In the genomic region with DNA sequence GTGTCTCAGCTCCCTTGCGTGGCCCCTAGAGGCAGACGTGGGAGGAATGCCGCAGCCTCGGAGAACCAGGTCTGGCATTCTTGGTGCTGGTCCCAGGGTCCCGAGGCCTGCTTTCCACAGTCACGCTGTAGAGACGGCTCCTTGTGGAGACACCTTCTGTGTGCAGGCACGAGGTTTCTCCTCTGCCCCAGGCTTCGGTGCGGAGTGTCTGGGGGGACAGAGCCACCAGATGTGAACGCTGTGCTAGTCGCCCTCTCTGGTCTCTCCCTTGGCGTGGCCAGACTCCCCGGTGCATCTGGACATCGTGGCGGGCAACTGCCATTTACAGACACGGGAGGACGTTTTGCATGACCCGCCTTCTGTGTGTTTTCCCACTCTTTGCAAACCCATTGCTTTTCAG, we compare ENCODE assay signal across 21 cellular contexts. TPM values are rescaled to one million over a fixed set of nuclear protein-coding genes. Genes with fewer than 3 reads are reported as not detected.
"Had no signal": no experiment of that assay in that cellular context is flagged by ENCODE, and none has a peak within 500 bp of the region (broad histone marks: within the 10 kb centered on the region; RNA-seq: fewer than 3 reads in every experiment).

No MANE protein-coding gene starts in this region.

- H3K27me3 Mint-ChIP-seq: stimulated activated naive CD8-positive, alpha-beta T cell treated with anti-CD3 and anti-CD28 coated beads, Interleukin-15, Interleukin-2, amounts not matched to agents 100 ng/mL and 50 ng/mL, for 24 hours had no signal

- H3K27me3 ChIP-seq: dorsolateral prefrontal cortex, upper lobe of right lung, uterus had no signal

- H3K4me3 ChIP-seq: dorsolateral prefrontal cortex, lower lobe of right lung, psoas muscle, sigmoid colon, transverse colon, upper lobe of right lung, uterus had no signal

- H3K27ac ChIP-seq: lower lobe of right lung, psoas muscle, sigmoid colon, transverse colon, upper lobe of right lung, uterus had no signal

- H3K9me3 Mint-ChIP-seq: immature natural killer cell had no signal

- H3K36me3 Mint-ChIP-seq: immature natural killer cell; natural killer cell; stimulated activated naive B cell treated with anti-CD40 and anti-IgM and Interleukin-4, amounts not matched to agents 10 μg/mL and 1 μg/mL and 100 μg/mL, for 72 hours had no signal

- H3K36me3 ChIP-seq: lower lobe of right lung, sigmoid colon, transverse colon, upper lobe of right lung, uterus had no signal

- H3K4me1 Mint-ChIP-seq: immature natural killer cell; natural killer cell; stimulated activated naive B cell treated with anti-CD40 and anti-IgM and Interleukin-4, amounts not matched to agents 10 μg/mL and 1 μg/mL and 100 μg/mL, for 72 hours had no signal

- ATAC-seq: left colon; left ventricle myocardium superior; lower lobe of right lung; natural killer cell; psoas muscle; right cardiac atrium; stimulated activated naive B cell treated with anti-CD40 and anti-IgM and Interleukin-4, amounts not matched to agents 10 μg/mL and 1 μg/mL and 100 μg/mL, for 72 hours; upper lobe of right lung had no signal

- H3K27ac Mint-ChIP-seq: immature natural killer cell; natural killer cell; stimulated activated naive B cell treated with anti-CD40 and anti-IgM and Interleukin-4, amounts not matched to agents 10 μg/mL and 1 μg/mL and 100 μg/mL, for 72 hours; stimulated activated naive CD8-positive, alpha-beta T cell treated with anti-CD3 and anti-CD28 coated beads, Interleukin-15, Interleukin-2, amounts not matched to agents 100 ng/mL and 50 ng/mL, for 24 hours had no signal

- DNase-seq: dorsolateral prefrontal cortex; effector CD4-positive, alpha-beta T cell; hypothalamus; immature natural killer cell; islet precursor cell; kidney glomerular epithelial cell; left colon; left ventricle myocardium superior; lower lobe of right lung; natural killer cell; psoas muscle; sigmoid colon; stimulated activated CD4-positive, alpha-beta T cell treated with anti-CD3 and anti-CD28 coated beads, Interleukin-4, amount 100 ng/mL, for 4 hours; stimulated activated naive B cell treated with anti-CD40 and anti-IgM and Interleukin-4, amounts not matched to agents 10 μg/mL and 1 μg/mL and 100 μg/mL, for 72 hours; transverse colon; upper lobe of right lung; uterus had no signal

- H3K9me3 ChIP-seq: lower lobe of right lung, psoas muscle, sigmoid colon, transverse colon, upper lobe of right lung, uterus had no signal

- H3K4me1 ChIP-seq: lower lobe of right lung, psoas muscle, sigmoid colon, transverse colon, upper lobe of right lung, uterus had no signal

- H3K4me3 Mint-ChIP-seq: immature natural killer cell; natural killer cell; stimulated activated naive B cell treated with anti-CD40 and anti-IgM and Interleukin-4, amounts not matched to agents 10 μg/mL and 1 μg/mL and 100 μg/mL, for 72 hours; stimulated activated naive CD8-positive, alpha-beta T cell treated with anti-CD3 and anti-CD28 coated beads, Interleukin-15, Interleukin-2, amounts not matched to agents 100 ng/mL and 50 ng/mL, for 24 hours had no signal

RNA-seq across cellular contexts. Expression of gene TMEM255B, which starts 7.5 kb away (rescaled TPM):
- total RNA-seq: frontal cortex had no signal
- polyA plus RNA-seq: immature natural killer cell, neural cell had no signal
